8 cellular contexts compared by ENCODE assay signal in the genomic region with DNA sequence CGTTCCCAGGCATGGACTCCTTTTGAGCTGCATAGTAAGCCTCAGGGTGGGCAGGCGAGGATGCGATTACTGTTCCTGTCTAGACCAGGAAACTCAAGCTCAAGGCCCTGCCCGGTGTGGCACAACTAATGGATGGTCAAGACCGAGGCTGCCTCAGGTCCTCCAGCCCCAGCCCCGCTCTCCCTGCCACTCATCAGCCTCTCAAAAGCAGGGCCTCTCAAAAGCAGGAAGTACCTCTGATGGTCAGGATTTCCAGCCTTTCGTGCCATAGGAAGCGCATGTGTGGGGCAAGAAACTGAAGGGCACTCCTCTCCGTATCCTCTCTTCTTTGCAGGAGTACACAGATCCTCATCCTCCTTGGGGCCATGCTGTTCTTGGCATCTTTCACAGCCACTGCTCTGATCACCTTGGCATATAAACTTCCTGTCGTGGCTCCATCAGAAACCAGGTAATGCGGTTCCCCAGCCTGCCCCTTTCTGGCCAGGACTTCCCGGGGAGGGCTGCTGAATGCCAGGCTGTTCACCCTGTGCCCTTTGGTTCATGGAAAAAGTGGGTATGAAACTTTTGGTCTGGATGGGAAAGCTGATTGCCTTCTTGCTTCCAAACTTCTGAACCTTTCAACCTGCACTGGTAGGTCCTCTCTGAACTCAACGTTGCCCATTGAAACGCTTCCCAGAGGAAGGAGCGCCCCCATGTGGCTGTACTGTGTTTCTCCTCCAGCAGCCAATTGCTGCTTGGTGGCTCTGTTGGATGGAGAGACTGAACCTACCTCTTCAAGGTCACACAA.
DNase-seq lines count a peak whose midpoint lies in the region; ATAC-seq and TF ChIP-seq lines count a peak whose summit lies in the region.

No MANE protein-coding gene starts in this region.

- H3K27me3 Mint-ChIP-seq in activated T-cell treated with anti-CD3 and anti-CD28 coated beads, Interleukin-2, amount 50 U/mL, for 24 hours, result peaks cover 31% of the 10 kb centered on the region

- no peak overlapping the region for H3K4me3 Mint-ChIP-seq in activated T-cell treated with anti-CD3 and anti-CD28 coated beads, Interleukin-2, amount 50 U/mL, for 24 hours

- peak; percentile 92 for TF ChIP-seq CTCF in foreskin fibroblast (IDR thresholded peaks at IDR 0.05; ENCODE audit: low read depth, low read length)

- DNase-seq in DMS153 (lab: John Stamatoyannopoulos, UW) (peak; percentile 45), DMS153 treated with DMSO at 0.1 percent for 48 hours (lab: John Stamatoyannopoulos, UW; ENCODE audit: unreplicated experiment) (no peak), NCI-H524 (lab: John Stamatoyannopoulos, UW) (peak; percentile 46 to 80), foreskin fibroblast (peak; percentile 54 to 84), occipital lobe (lab: John Stamatoyannopoulos, UW) (peak; percentile 52), 8988T (no peak)
- peak; percentile 67 for DNase-seq in activated T-cell treated with anti-CD3 and anti-CD28 coated beads, Interleukin-2, amount 50 U/mL, for 24 hours

- H3K27ac Mint-ChIP-seq in activated T-cell treated with anti-CD3 and anti-CD28 coated beads, Interleukin-2, amount 50 U/mL, for 24 hours, result no peak overlapping the region

- H3K4me3 ChIP-seq in foreskin fibroblast (ENCODE audit: low read depth in 1 of 2, low read length in 2 of 2), result no peak overlapping the region

- no peaks in the 10 kb centered on the region for H3K36me3 Mint-ChIP-seq in activated T-cell treated with anti-CD3 and anti-CD28 coated beads, Interleukin-2, amount 50 U/mL, for 24 hours (ENCODE audit: low read depth)

- peak; percentile 65 for ATAC-seq in HG02798 (IDR thresholded peaks at IDR 0.05; ENCODE audit: poor library complexity, unreplicated experiment)

- H3K4me1 Mint-ChIP-seq in activated T-cell treated with anti-CD3 and anti-CD28 coated beads, Interleukin-2, amount 50 U/mL, for 24 hours (ENCODE audit: low read depth), result no peaks in the 10 kb centered on the region

- H3K9me3 Mint-ChIP-seq in activated T-cell treated with anti-CD3 and anti-CD28 coated beads, Interleukin-2, amount 50 U/mL, for 24 hours, result no peaks in the 10 kb centered on the region

Comparison
In these comparisons a context has a peak if more than half of its experiments do, and no peak if none do; other contexts are left out.
1. DNase-seq: peak in DMS153 (single experiment), NCI-H524 (2 of 2), activated T-cell treated with anti-CD3 and anti-CD28 coated beads, Interleukin-2, amount 50 U/mL, for 24 hours (single experiment), foreskin fibroblast (2 of 2) and occipital lobe (single experiment); none in DMS153 treated with DMSO at 0.1 percent for 48 hours (single experiment) and 8988T (single experiment).